In the genomic region with DNA sequence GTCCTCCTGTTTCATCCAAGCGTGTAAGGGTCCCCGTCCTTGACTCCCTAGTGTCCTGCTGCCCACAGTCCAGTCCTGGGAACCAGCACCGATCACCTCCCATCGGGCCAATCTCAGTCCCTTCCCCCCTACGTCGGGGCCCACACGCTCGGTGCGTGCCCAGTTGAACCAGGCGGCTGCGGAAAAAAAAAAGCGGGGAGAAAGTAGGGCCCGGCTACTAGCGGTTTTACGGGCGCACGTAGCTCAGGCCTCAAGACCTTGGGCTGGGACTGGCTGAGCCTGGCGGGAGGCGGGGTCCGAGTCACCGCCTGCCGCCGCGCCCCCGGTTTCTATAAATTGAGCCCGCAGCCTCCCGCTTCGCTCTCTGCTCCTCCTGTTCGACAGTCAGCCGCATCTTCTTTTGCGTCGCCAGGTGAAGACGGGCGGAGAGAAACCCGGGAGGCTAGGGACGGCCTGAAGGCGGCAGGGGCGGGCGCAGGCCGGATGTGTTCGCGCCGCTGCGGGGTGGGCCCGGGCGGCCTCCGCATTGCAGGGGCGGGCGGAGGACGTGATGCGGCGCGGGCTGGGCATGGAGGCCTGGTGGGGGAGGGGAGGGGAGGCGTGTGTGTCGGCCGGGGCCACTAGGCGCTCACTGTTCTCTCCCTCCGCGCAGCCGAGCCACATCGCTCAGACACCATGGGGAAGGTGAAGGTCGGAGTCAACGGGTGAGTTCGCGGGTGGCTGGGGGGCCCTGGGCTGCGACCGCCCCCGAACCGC, we compare ENCODE assay signal across 1 cellular context.
A peak's percentile ranks its signal among the peaks of the same experiment; 100 is the strongest.
TF ChIP-seq lines count a peak whose summit lies in the region.

Gene GAPDH (plus strand): TSS at position 360 of the 756 bp plus-strand sequence. CDS start 316 bp downstream, at position 676.

TF ChIP-seq in GM23338, 12 proteins besides CTCF, POLR2A, EP300 and RAD21 (continued from another document):
- TF ChIP-seq ZNF462 (CRISPR knock-in tag; IDR thresholded peaks at IDR 0.05), result no peak
- TF ChIP-seq ZNF114 (CRISPR knock-in tag; IDR thresholded peaks at IDR 0.05), result 0 out of 2 replicates have a peak, but pooled peaks have one; percentile 49
- peak; percentile 37; the same call in 1 of the 2 replicates for TF ChIP-seq CREB1 (CRISPR knock-in tag; IDR thresholded peaks at IDR 0.05; ENCODE audit: low read depth)
- TF ChIP-seq POLR2AphosphoS5 (IDR thresholded peaks at IDR 0.05; ENCODE audit: low read depth), result peak; percentile 100
- no peak for TF ChIP-seq NANOG (IDR thresholded peaks at IDR 0.05; ENCODE audit: borderline replicate concordance)
- no peak for TF ChIP-seq JUNB (IDR thresholded peaks at IDR 0.05; ENCODE audit: unreplicated experiment)
- TF ChIP-seq EZH2 (IDR thresholded peaks at IDR 0.05; ENCODE audit: low read depth, unreplicated experiment), result no peak
